In genomic region chr9:94993141-94993820, GRCh38 we compare ENCODE assay signal across 25 cellular contexts.
DNase-seq lines count a peak whose midpoint lies in the region; ATAC-seq and TF ChIP-seq lines count a peak whose summit lies in the region.
"Had no signal": no experiment of that assay in that cellular context is flagged by ENCODE, and none has a peak within 500 bp of the region (broad histone marks: within the 10 kb centered on the region; RNA-seq: fewer than 3 reads in every experiment).

No MANE protein-coding gene starts in this region.

- no peaks in the 10 kb centered on the region for H3K9me3 Mint-ChIP-seq in nephron
- H3K9me3 Mint-ChIP-seq in activated naive CD4-positive, alpha-beta T cell treated with anti-CD3 and anti-CD28 coated beads, Interleukin-2, amount 50 U/mL, for 72 hours: no peaks in the 10 kb centered on the region
- H3K9me3 Mint-ChIP-seq: activated T-cell treated with anti-CD3 and anti-CD28 coated beads, Interleukin-2, amount 50 U/mL, for 24 hours; naive thymus-derived CD8-positive, alpha-beta T cell; stimulated activated naive CD8-positive, alpha-beta T cell treated with anti-CD3 and anti-CD28 coated beads, Interleukin-15, amount 100 ng/mL, for 72 hours had no signal

- H3K27me3 ChIP-seq in upper lobe of left lung: no peaks in the 10 kb centered on the region

- DNase-seq in EH (ENCODE audit: low read depth) (peak; percentile 39), fibroblast of peridontal ligament (ENCODE audit: extremely low read depth) (peak; percentile 47), upper lobe of left lung (no peak), CD1c-positive myeloid dendritic cell (ENCODE audit: extremely low spot score) (no peak)
- no peak for DNase-seq in activated naive CD4-positive, alpha-beta T cell treated with anti-CD3 and anti-CD28 coated beads, Interleukin-2, amount 50 U/mL, for 72 hours (ENCODE audit: low spot score in 2 of 2)
- DNase-seq: activated CD4-positive, alpha-beta T cell treated with anti-CD3 and anti-CD28 coated beads for 4 hours; activated gamma-delta T cell treated with Interleukin-2 at 50 U/mL for 16 hours; activated T-cell treated with anti-CD3 and anti-CD28 coated beads, Interleukin-2, amount 50 U/mL, for 24 hours; CD4-positive, CD25-positive, alpha-beta regulatory T cell; DMS 273 treated with DMSO at 0.1 percent for 48 hours; Kasumi-1; left colon; midbrain; naive thymus-derived CD8-positive, alpha-beta T cell; NCI-H1092; NCI-H187; NCI-H226; NCI-H774; SK-N-SH; stimulated activated naive CD8-positive, alpha-beta T cell treated with anti-CD3 and anti-CD28 coated beads, Interleukin-15, amount 100 ng/mL, for 72 hours; T-helper 2 cell had no signal

- H3K27ac ChIP-seq in upper lobe of left lung: peak overlapping the region; percentile 0 to 58 (median 34)
- H3K27ac ChIP-seq: parathyroid adenoma had no signal

- H3K9me3 ChIP-seq in upper lobe of left lung: no peaks in the 10 kb centered on the region
- H3K9me3 ChIP-seq: SK-N-SH had no signal

- H3K36me3 ChIP-seq in upper lobe of left lung: no peaks in the 10 kb centered on the region

- no peak for TF ChIP-seq POLR2A in upper lobe of left lung (IDR thresholded peaks at IDR 0.05)

- peaks cover 8% of the 10 kb centered on the region for H3K36me3 Mint-ChIP-seq in nephron (ENCODE audit: low read depth)
- peaks cover 0 to 3% of the 10 kb centered on the region in 2 donors for H3K36me3 Mint-ChIP-seq in activated naive CD4-positive, alpha-beta T cell treated with anti-CD3 and anti-CD28 coated beads, Interleukin-2, amount 50 U/mL, for 72 hours

- no peak overlapping the region for H3K4me3 ChIP-seq in upper lobe of left lung

- WGBS in upper lobe of left lung, 2 donors: 62 to 68% methylated on average over 9 of the region's 9 CpGs

- H3K4me3 Mint-ChIP-seq in nephron: peak overlapping the region in 1 of 3 experiments; percentile 2
- H3K4me3 Mint-ChIP-seq: activated T-cell treated with anti-CD3 and anti-CD28 coated beads, Interleukin-2, amount 50 U/mL, for 24 hours; CD4-positive, CD25-positive, alpha-beta regulatory T cell; naive thymus-derived CD8-positive, alpha-beta T cell; stimulated activated naive CD8-positive, alpha-beta T cell treated with anti-CD3 and anti-CD28 coated beads, Interleukin-15, amount 100 ng/mL, for 72 hours had no signal

- H3K4me1 ChIP-seq in upper lobe of left lung: peaks cover 5 to 31% (median 13%) of the 10 kb centered on the region in 4 donors

- TF ChIP-seq CTCF in nephron (IDR thresholded peaks at IDR 0.05; ENCODE audit: unreplicated experiment in 3 of 3) (no peak), upper lobe of left lung (IDR thresholded peaks at IDR 0.05) (no peak)

- TF ChIP-seq EP300 in upper lobe of left lung (IDR thresholded peaks at IDR 0.05): no peak

- no peaks in the 10 kb centered on the region for H3K27me3 Mint-ChIP-seq in nephron (ENCODE audit: low read depth)
- H3K27me3 Mint-ChIP-seq: CD4-positive, CD25-positive, alpha-beta regulatory T cell had no signal

- ATAC-seq in upper lobe of left lung (ENCODE audit: low FRiP score in 2 of 2) (no peak), HG03135 (IDR thresholded peaks at IDR 0.05; ENCODE audit: unreplicated experiment) (no peak)
- ATAC-seq in activated naive CD4-positive, alpha-beta T cell treated with anti-CD3 and anti-CD28 coated beads, Interleukin-2, amount 50 U/mL, for 72 hours: no peak
- ATAC-seq: HCT116; left colon; naive thymus-derived CD8-positive, alpha-beta T cell; stimulated activated naive CD8-positive, alpha-beta T cell treated with anti-CD3 and anti-CD28 coated beads, Interleukin-15, amount 100 ng/mL, for 72 hours had no signal

- peaks cover 57% of the 10 kb centered on the region for H3K4me1 Mint-ChIP-seq in nephron
- H3K4me1 Mint-ChIP-seq: CD4-positive, CD25-positive, alpha-beta regulatory T cell; naive thymus-derived CD8-positive, alpha-beta T cell; stimulated activated naive CD8-positive, alpha-beta T cell treated with anti-CD3 and anti-CD28 coated beads, Interleukin-15, amount 100 ng/mL, for 72 hours had no signal

- H3K27ac Mint-ChIP-seq in nephron: peak overlapping the region; percentile 96
- no peak overlapping the region for H3K27ac Mint-ChIP-seq in activated naive CD4-positive, alpha-beta T cell treated with anti-CD3 and anti-CD28 coated beads, Interleukin-2, amount 50 U/mL, for 72 hours
- H3K27ac Mint-ChIP-seq: activated T-cell treated with anti-CD3 and anti-CD28 coated beads, Interleukin-2, amount 50 U/mL, for 24 hours; CD4-positive, CD25-positive, alpha-beta regulatory T cell; naive thymus-derived CD8-positive, alpha-beta T cell; stimulated activated naive CD8-positive, alpha-beta T cell treated with anti-CD3 and anti-CD28 coated beads, Interleukin-15, amount 100 ng/mL, for 72 hours had no signal

Comparison
In these comparisons a context has a peak if more than half of its experiments do, and no peak if none do; other contexts are left out.
1. DNase-seq: peak in EH (single experiment) and fibroblast of peridontal ligament (single experiment); none in upper lobe of left lung (0 of 2), activated naive CD4-positive, alpha-beta T cell treated with anti-CD3 and anti-CD28 coated beads, Interleukin-2, amount 50 U/mL, for 72 hours (0 of 2) and CD1c-positive myeloid dendritic cell (single experiment).
2. H3K27ac Mint-ChIP-seq: peak in nephron (3 of 3); none in activated naive CD4-positive, alpha-beta T cell treated with anti-CD3 and anti-CD28 coated beads, Interleukin-2, amount 50 U/mL, for 72 hours (0 of 2).